Comparison of ENCODE assay signal across 11 cellular contexts in the genomic region with DNA sequence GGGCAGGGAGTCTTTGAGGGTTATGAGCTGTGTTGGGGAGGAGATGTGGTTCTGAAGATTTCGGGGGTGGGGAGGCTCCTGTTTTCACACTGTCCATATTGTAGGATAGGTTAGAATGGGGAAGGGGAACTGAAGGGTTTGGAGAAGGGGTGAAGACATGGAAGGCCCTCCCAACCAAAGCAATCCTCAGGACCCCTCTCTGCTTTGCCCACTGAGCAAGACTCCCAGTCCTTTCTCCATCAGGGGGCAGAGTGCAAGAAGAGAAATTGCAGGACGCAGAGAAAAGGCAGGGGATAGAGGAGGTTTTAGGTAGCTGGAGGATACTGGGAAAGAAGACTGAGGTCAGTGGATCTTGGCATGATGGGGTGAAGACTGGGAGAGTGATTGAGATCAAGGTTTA. TPM values are rescaled to one million over a fixed set of nuclear protein-coding genes. Genes with fewer than 3 reads are reported as not detected.
DNase-seq lines count a peak whose midpoint lies in the region; ATAC-seq and TF ChIP-seq lines count a peak whose summit lies in the region.
"Had no signal": no experiment of that assay in that cellular context is flagged by ENCODE, and none has a peak within 500 bp of the region (broad histone marks: within the 10 kb centered on the region; RNA-seq: fewer than 3 reads in every experiment).

No MANE protein-coding gene starts in this region.

- H3K27ac Mint-ChIP-seq in activated CD8-positive, alpha-beta memory T cell treated with anti-CD3 and anti-CD28 coated beads, Interleukin-2, amount 10 ng/mL, durations not matched to agents 7 days and 5 days, result peak overlapping the region; percentile 86
- H3K27ac Mint-ChIP-seq in activated CD4-positive, alpha-beta memory T cell treated with anti-CD3 and anti-CD28 coated beads for 36 hours, result peak overlapping the region; percentile 89

- WGBS in hepatocyte (ENCODE audit: low lambda C conversion rate, missing lambda C conversion rate), result 100% methylated on average over 2 of the region's 2 CpGs

- CTCF ChIA-PET in activated CD8-positive, alpha-beta memory T cell treated with anti-CD3 and anti-CD28 coated beads, Interleukin-2, amount 10 ng/mL, durations not matched to agents 7 days and 5 days (lab: Charles Lee), result no interaction called here
- CTCF ChIA-PET in activated CD4-positive, alpha-beta memory T cell treated with anti-CD3 and anti-CD28 coated beads for 36 hours (lab: Charles Lee), result interaction anchor here (1.0 kb wide), 1 partner anchor 12 kb away, joined by 3 read pairs; no protein-coding TSS in a partner anchor

- peaks cover 54% of the 10 kb centered on the region for H3K4me1 Mint-ChIP-seq in activated CD8-positive, alpha-beta memory T cell treated with anti-CD3 and anti-CD28 coated beads, Interleukin-2, amount 10 ng/mL, durations not matched to agents 7 days and 5 days
- peaks cover 45% of the 10 kb centered on the region for H3K4me1 Mint-ChIP-seq in activated CD4-positive, alpha-beta memory T cell treated with anti-CD3 and anti-CD28 coated beads for 36 hours (ENCODE audit: low read depth)

- H3K27ac ChIP-seq in hepatocyte, result peak overlapping the region; percentile 99
- peak overlapping the region; percentile 96 for H3K27ac ChIP-seq in stomach smooth muscle (ENCODE audit: low read length)

- no peak for ATAC-seq in activated CD8-positive, alpha-beta memory T cell treated with anti-CD3 and anti-CD28 coated beads, Interleukin-2, amount 10 ng/mL, durations not matched to agents 7 days and 5 days
- no peak for ATAC-seq in GM18873 (IDR thresholded peaks at IDR 0.05; ENCODE audit: low FRiP score, unreplicated experiment)

- H3K79me2 ChIP-seq in hepatocyte, result peaks cover 43% of the 10 kb centered on the region

- H3K27me3 Mint-ChIP-seq in activated CD8-positive, alpha-beta memory T cell treated with anti-CD3 and anti-CD28 coated beads, Interleukin-2, amount 10 ng/mL, durations not matched to agents 7 days and 5 days, result peaks cover 15% of the 10 kb centered on the region
- no peaks in the 10 kb centered on the region for H3K27me3 Mint-ChIP-seq in activated CD4-positive, alpha-beta memory T cell treated with anti-CD3 and anti-CD28 coated beads for 36 hours

- H2AFZ ChIP-seq in hepatocyte, result no peak overlapping the region

- H3K4me3 ChIP-seq in hepatocyte (no peak overlapping the region), stomach smooth muscle (ENCODE audit: low read length in 2 of 2) (no peak overlapping the region)
- H3K4me3 ChIP-seq: testis had no signal

- H3K9me2 ChIP-seq in hepatocyte (replicated peaks; ENCODE audit: insufficient read depth), result no peaks in the 10 kb centered on the region

- no peaks in the 10 kb centered on the region for H4K20me1 ChIP-seq in hepatocyte (ENCODE audit: insufficient read depth, poor library complexity, severe bottlenecking)

- no peak overlapping the region for H3K4me2 ChIP-seq in hepatocyte

- intact Hi-C loops in activated CD4-positive, alpha-beta memory T cell treated with anti-CD3 and anti-CD28 coated beads for 36 hours (cut with micrococcal nuclease), result no loop called here

- no peak for DNase-seq in activated CD8-positive, alpha-beta memory T cell treated with anti-CD3 and anti-CD28 coated beads, Interleukin-2, amount 10 ng/mL, durations not matched to agents 7 days and 5 days
- DNase-seq in activated CD8-positive, alpha-beta memory T cell treated with anti-CD3 and anti-CD28 coated beads, Interleukin-2, amount 50 U/mL, for 4 hours, result no peak
- no peak for DNase-seq in activated CD4-positive, alpha-beta memory T cell treated with anti-CD3 and anti-CD28 coated beads for 36 hours
- no peak for DNase-seq in hepatocyte (ENCODE audit: low spot score)
- DNase-seq in mesenteric fat pad (ENCODE audit: low spot score), result no peak
- no peak for DNase-seq in amniotic stem cell (lab: John Stamatoyannopoulos, UW)
- DNase-seq: NCI-H1694, NCI-H526, testis had no signal

- H3K36me3 ChIP-seq in hepatocyte (replicated peaks; ENCODE audit: insufficient read depth, low read depth) (no peaks in the 10 kb centered on the region), stomach smooth muscle (ENCODE audit: control insufficient read depth in 2 of 2, insufficient read depth in 2 of 2, low read length in 2 of 2) (no peaks in the 10 kb centered on the region)

- no peaks in the 10 kb centered on the region for H3K9me3 ChIP-seq in hepatocyte (ENCODE audit: low read depth)
- H3K9me3 ChIP-seq in stomach smooth muscle (ENCODE audit: control insufficient read depth in 2 of 2, low read length in 2 of 2), result no peaks in the 10 kb centered on the region
- H3K9me3 ChIP-seq: testis had no signal

- peaks cover 2% of the 10 kb centered on the region for H3K36me3 Mint-ChIP-seq in activated CD8-positive, alpha-beta memory T cell treated with anti-CD3 and anti-CD28 coated beads, Interleukin-2, amount 10 ng/mL, durations not matched to agents 7 days and 5 days
- peaks cover 7% of the 10 kb centered on the region for H3K36me3 Mint-ChIP-seq in activated CD4-positive, alpha-beta memory T cell treated with anti-CD3 and anti-CD28 coated beads for 36 hours

- no peaks in the 10 kb centered on the region for H3K27me3 ChIP-seq in hepatocyte
- no peaks in the 10 kb centered on the region for H3K27me3 ChIP-seq in stomach smooth muscle (ENCODE audit: control insufficient read depth in 1 of 2, insufficient read depth in 2 of 2, low read length in 2 of 2)
- H3K27me3 ChIP-seq: testis had no signal

- peak overlapping the region; percentile 6 to 36 for H3K9ac ChIP-seq in stomach smooth muscle (ENCODE audit: low read length in 2 of 2)

- peak overlapping the region; percentile 84 for H3K4me3 Mint-ChIP-seq in activated CD8-positive, alpha-beta memory T cell treated with anti-CD3 and anti-CD28 coated beads, Interleukin-2, amount 10 ng/mL, durations not matched to agents 7 days and 5 days
- peak overlapping the region; percentile 83 for H3K4me3 Mint-ChIP-seq in activated CD4-positive, alpha-beta memory T cell treated with anti-CD3 and anti-CD28 coated beads for 36 hours

- no peaks in the 10 kb centered on the region for H3K9me3 Mint-ChIP-seq in activated CD8-positive, alpha-beta memory T cell treated with anti-CD3 and anti-CD28 coated beads, Interleukin-2, amount 10 ng/mL, durations not matched to agents 7 days and 5 days (ENCODE audit: low read depth)
- H3K9me3 Mint-ChIP-seq in activated CD4-positive, alpha-beta memory T cell treated with anti-CD3 and anti-CD28 coated beads for 36 hours, result no peaks in the 10 kb centered on the region

- H3K4me1 ChIP-seq in hepatocyte (ENCODE audit: insufficient read depth) (peaks cover 36% of the 10 kb centered on the region), stomach smooth muscle (ENCODE audit: control insufficient read depth, insufficient read depth, low read length) (peaks cover 55% of the 10 kb centered on the region)

- POLR2A ChIA-PET in activated CD4-positive, alpha-beta memory T cell treated with anti-CD3 and anti-CD28 coated beads for 36 hours (lab: Charles Lee), result no interaction called here

- no peak for TF ChIP-seq CTCF in hepatocyte (IDR thresholded peaks at IDR 0.05; ENCODE audit: poor library complexity)

RNA-seq across cellular contexts. Expression of a gene that starts 3.9 kb away (rescaled TPM):
- 10 to 100 TPM; 24.1 to 39.8 TPM for total RNA-seq in activated CD8-positive, alpha-beta memory T cell treated with anti-CD3 and anti-CD28 coated beads, Interleukin-2, amount 10 ng/mL, durations not matched to agents 7 days and 5 days
- 10 to 100 TPM; 34.3 to 35.8 TPM for total RNA-seq in activated CD4-positive, alpha-beta memory T cell treated with anti-CD3 and anti-CD28 coated beads for 36 hours
- 5.3 and 6.6 TPM in 2 replicates for total RNA-seq in hepatocyte
- polyA plus RNA-seq in hepatocyte, result 4.9 and 5.7 TPM in 2 replicates
- 14.1 TPM for total RNA-seq in mesenteric fat pad

RNA-seq across cellular contexts. Expression of a gene that starts 5.9 kb away (rescaled TPM):
- 100 to 1,000 TPM; 196 to 197 TPM for total RNA-seq in activated CD8-positive, alpha-beta memory T cell treated with anti-CD3 and anti-CD28 coated beads, Interleukin-2, amount 10 ng/mL, durations not matched to agents 7 days and 5 days
- 100 to 1,000 TPM; 190 to 198 TPM for total RNA-seq in activated CD4-positive, alpha-beta memory T cell treated with anti-CD3 and anti-CD28 coated beads for 36 hours
- total RNA-seq in hepatocyte (121 and 150 TPM in 2 replicates), mesenteric fat pad (103 TPM)
- 349 and 357 TPM in 2 replicates for polyA plus RNA-seq in hepatocyte

RNA-seq across cellular contexts. Expression of a gene that starts 13.0 kb away (rescaled TPM):
- 10 to 100 TPM; 26.1 to 36.0 TPM for total RNA-seq in activated CD8-positive, alpha-beta memory T cell treated with anti-CD3 and anti-CD28 coated beads, Interleukin-2, amount 10 ng/mL, durations not matched to agents 7 days and 5 days
- 10 to 100 TPM; 32.4 to 42.3 TPM for total RNA-seq in activated CD4-positive, alpha-beta memory T cell treated with anti-CD3 and anti-CD28 coated beads for 36 hours
- total RNA-seq in hepatocyte (37.2 and 44.4 TPM in 2 replicates), mesenteric fat pad (42.5 TPM)
- 42.4 and 53.0 TPM in 2 replicates for polyA plus RNA-seq in hepatocyte

RNA-seq across cellular contexts. Expression of a gene that starts 30.6 kb away (rescaled TPM):
- total RNA-seq in activated CD8-positive, alpha-beta memory T cell treated with anti-CD3 and anti-CD28 coated beads, Interleukin-2, amount 10 ng/mL, durations not matched to agents 7 days and 5 days, result 1 to 10 TPM; 7.4 to 9.0 TPM
- total RNA-seq in activated CD4-positive, alpha-beta memory T cell treated with anti-CD3 and anti-CD28 coated beads for 36 hours, result 10 to 100 TPM in 1 of 2 experiments, 1 to 10 TPM in 1; 9.7 to 10.1 TPM
- 5.1 and 6.2 TPM in 2 replicates for total RNA-seq in hepatocyte
- 5.0 and 6.7 TPM in 2 replicates for polyA plus RNA-seq in hepatocyte
- 4.6 TPM for total RNA-seq in mesenteric fat pad

RNA-seq across cellular contexts. Expression of a gene that starts 32.2 kb away (rescaled TPM):
- 100 to 1,000 TPM; 133 to 187 TPM for total RNA-seq in activated CD8-positive, alpha-beta memory T cell treated with anti-CD3 and anti-CD28 coated beads, Interleukin-2, amount 10 ng/mL, durations not matched to agents 7 days and 5 days
- 100 to 1,000 TPM in 1 of 2 experiments, 10 to 100 TPM in 1; 94.6 to 103 TPM for total RNA-seq in activated CD4-positive, alpha-beta memory T cell treated with anti-CD3 and anti-CD28 coated beads for 36 hours
- 6.9 and 12.7 TPM in 2 replicates for total RNA-seq in hepatocyte
- polyA plus RNA-seq in hepatocyte, result 6.1 and 6.6 TPM in 2 replicates
- 0.19 TPM for total RNA-seq in mesenteric fat pad
